Comparison of ENCODE assay signal across 11 cellular contexts in genomic region chr21:45289134-45289533, GRCh38. TPM values are rescaled to one million over a fixed set of nuclear protein-coding genes. Genes with fewer than 3 reads are reported as not detected.
A peak's percentile ranks its signal among the peaks of the same experiment; 100 is the strongest.
DNase-seq lines count a peak whose midpoint lies in the region; ATAC-seq and TF ChIP-seq lines count a peak whose summit lies in the region.
"Had no signal": no experiment of that assay in that cellular context is flagged by ENCODE, and none has a peak within 500 bp of the region (broad histone marks: within the 10 kb centered on the region; RNA-seq: fewer than 3 reads in every experiment).

No MANE protein-coding gene starts in this region.

- no peak for ATAC-seq in activated T-cell treated with anti-CD3 and anti-CD28 coated beads, Interleukin-2, amount 50 U/mL, for 72 hours (replicated peaks in 1 of 2)
- ATAC-seq in GM18519 (IDR thresholded peaks at IDR 0.05; ENCODE audit: low FRiP score, unreplicated experiment): no peak
- ATAC-seq: gastroesophageal sphincter had no signal

- peaks cover 4% of the 10 kb centered on the region for H3K27me3 Mint-ChIP-seq in activated CD4-positive, alpha-beta T cell treated with anti-CD3 and anti-CD28 coated beads, Interleukin-2, amount 10 ng/mL, durations not matched to agents 7 days and 5 days
- H3K27me3 Mint-ChIP-seq in activated T-cell treated with anti-CD3 and anti-CD28 coated beads, Interleukin-2, amount 50 U/mL, for 72 hours (ENCODE audit: low read depth): no peaks in the 10 kb centered on the region

- peaks cover 13% of the 10 kb centered on the region for H3K36me3 Mint-ChIP-seq in activated CD4-positive, alpha-beta T cell treated with anti-CD3 and anti-CD28 coated beads, Interleukin-2, amount 10 ng/mL, durations not matched to agents 7 days and 5 days (ENCODE audit: low read depth)
- peaks cover 0 to 7% of the 10 kb centered on the region in 2 donors for H3K36me3 Mint-ChIP-seq in activated T-cell treated with anti-CD3 and anti-CD28 coated beads, Interleukin-2, amount 50 U/mL, for 72 hours (ENCODE audit: insufficient read depth in 2 of 2)

- CTCF ChIA-PET in activated CD4-positive, alpha-beta T cell treated with anti-CD3 and anti-CD28 coated beads, Interleukin-2, amount 10 ng/mL, durations not matched to agents 7 days and 5 days (lab: Charles Lee): interaction anchor here (1.1 kb wide), 1 partner anchor 149 kb away, joined by 4 read pairs; no protein-coding TSS in a partner anchor

- no peak overlapping the region for H3K27ac Mint-ChIP-seq in activated CD4-positive, alpha-beta T cell treated with anti-CD3 and anti-CD28 coated beads, Interleukin-2, amount 10 ng/mL, durations not matched to agents 7 days and 5 days
- H3K27ac Mint-ChIP-seq in activated T-cell treated with anti-CD3 and anti-CD28 coated beads, Interleukin-2, amount 50 U/mL, for 72 hours: no peak overlapping the region

- H3K9me3 Mint-ChIP-seq in activated CD4-positive, alpha-beta T cell treated with anti-CD3 and anti-CD28 coated beads, Interleukin-2, amount 10 ng/mL, durations not matched to agents 7 days and 5 days: no peaks in the 10 kb centered on the region
- H3K9me3 Mint-ChIP-seq in activated T-cell treated with anti-CD3 and anti-CD28 coated beads, Interleukin-2, amount 50 U/mL, for 72 hours: no peaks in the 10 kb centered on the region

- H3K4me1 Mint-ChIP-seq in activated CD4-positive, alpha-beta T cell treated with anti-CD3 and anti-CD28 coated beads, Interleukin-2, amount 10 ng/mL, durations not matched to agents 7 days and 5 days: peaks cover 29% of the 10 kb centered on the region
- peaks cover 16% of the 10 kb centered on the region for H3K4me1 Mint-ChIP-seq in activated T-cell treated with anti-CD3 and anti-CD28 coated beads, Interleukin-2, amount 50 U/mL, for 72 hours (ENCODE audit: low read depth)

- H3K4me3 Mint-ChIP-seq in activated CD4-positive, alpha-beta T cell treated with anti-CD3 and anti-CD28 coated beads, Interleukin-2, amount 10 ng/mL, durations not matched to agents 7 days and 5 days: peak overlapping the region; percentile 40
- H3K4me3 Mint-ChIP-seq in activated T-cell treated with anti-CD3 and anti-CD28 coated beads, Interleukin-2, amount 50 U/mL, for 72 hours: peak overlapping the region; percentile 5 to 40

- DNase-seq in activated CD4-positive, alpha-beta T cell treated with anti-CD3 and anti-CD28 coated beads, Interleukin-2, amount 10 ng/mL, durations not matched to agents 7 days and 5 days: no peak
- no peak for DNase-seq in activated CD4-positive, alpha-beta T cell treated with anti-CD3 and anti-CD28 coated beads for 48 hours
- no peak for DNase-seq in activated T-cell treated with anti-CD3 and anti-CD28 coated beads, Interleukin-2, amount 50 U/mL, for 72 hours
- no peak for DNase-seq in fibroblast of mammary gland (ENCODE audit: low read depth)
- DNase-seq in skeletal muscle cell (ENCODE audit: low read depth): no peak
- no peak for DNase-seq in GM19240 (ENCODE audit: insufficient read length, low spot score)
- no peak for DNase-seq in AG08395 (ENCODE audit: low spot score)
- DNase-seq: central memory CD4-positive, alpha-beta T cell; NCI-H1105 treated with DMSO at 0.1 percent for 48 hours had no signal

- POLR2A ChIA-PET in activated CD4-positive, alpha-beta T cell treated with anti-CD3 and anti-CD28 coated beads, Interleukin-2, amount 10 ng/mL, durations not matched to agents 7 days and 5 days (lab: Charles Lee): no interaction called here

- H3K4me3 ChIP-seq in fibroblast of mammary gland (ENCODE audit: control insufficient read depth, low read depth, low read length): peak overlapping the region; percentile 63
- peak overlapping the region; percentile 66 for H3K4me3 ChIP-seq in skeletal muscle cell (ENCODE audit: low read depth, low read length)

- TF ChIP-seq CTCF in fibroblast of mammary gland (conservative IDR thresholded peaks at IDR 0.05; ENCODE audit: control insufficient read depth, insufficient read depth, low read depth, low read length): no peak

RNA-seq across cellular contexts. Expression of gene POFUT2, which starts 1.4 kb away (rescaled TPM):
- total RNA-seq in activated CD4-positive, alpha-beta T cell treated with anti-CD3 and anti-CD28 coated beads, Interleukin-2, amount 10 ng/mL, durations not matched to agents 7 days and 5 days: 10 to 100 TPM; 19.0 to 19.6 TPM
- 10 to 100 TPM; 24.5 to 26.6 TPM for total RNA-seq in activated T-cell treated with anti-CD3 and anti-CD28 coated beads, Interleukin-2, amount 50 U/mL, for 72 hours
